Comparison of ENCODE assay signal across 2 cellular contexts in the genomic region with DNA sequence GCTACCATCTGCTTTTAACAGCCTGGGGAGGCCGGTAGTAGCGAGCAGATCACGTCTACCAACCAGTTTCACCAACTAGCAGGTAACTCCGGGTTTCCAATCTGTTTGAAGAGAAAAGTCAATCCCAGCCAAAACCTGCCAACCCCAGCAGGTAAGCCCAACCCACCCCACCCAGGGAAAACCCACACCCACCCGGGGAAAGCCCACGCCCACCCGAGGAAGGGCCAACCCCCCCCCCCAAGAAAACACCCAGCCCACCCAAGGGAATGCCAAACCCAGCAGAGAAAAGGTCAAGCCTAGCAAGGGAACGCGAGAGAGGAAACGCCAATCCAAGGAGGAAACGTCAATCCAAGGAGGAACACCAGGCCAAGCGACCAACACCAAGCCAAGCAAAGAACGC. TPM values are rescaled to one million over a fixed set of nuclear protein-coding genes. Genes with fewer than 3 reads are reported as not detected.
"Had no signal": no experiment of that assay in that cellular context is flagged by ENCODE, and none has a peak within 500 bp of the region (broad histone marks: within the 10 kb centered on the region; RNA-seq: fewer than 3 reads in every experiment).

Gene POTEI (minus strand): TSS at position 101 of the 400 bp plus-strand sequence. CDS start 93 bp downstream, at position 8.

RNA-seq across cellular contexts. Expression of gene POTEI, which starts in this region (rescaled TPM):
- total RNA-seq: IMR-90 had no signal
- polyA plus RNA-seq: IgD-negative memory B cell, IMR-90 had no signal
